Comparison of ENCODE assay signal across 21 cellular contexts in the genomic region with DNA sequence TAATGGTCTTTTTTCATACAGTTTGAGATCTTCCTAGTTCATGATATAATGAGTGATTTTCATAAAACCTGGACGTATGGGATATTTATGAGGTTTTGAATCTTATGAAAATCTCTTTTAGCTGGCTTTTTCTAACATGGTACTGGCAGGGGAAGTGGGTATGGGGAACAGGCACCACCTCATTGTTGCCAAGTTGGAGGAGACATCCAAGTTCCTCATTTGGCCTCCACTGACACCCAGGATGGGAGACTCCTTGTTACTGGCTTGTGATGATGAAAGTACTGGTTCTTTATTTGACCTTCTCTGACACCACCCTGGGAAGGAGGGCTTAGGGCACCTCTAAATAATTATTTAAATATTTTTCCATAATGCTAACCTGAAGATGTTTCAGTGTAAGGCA. TPM values are rescaled to one million over a fixed set of nuclear protein-coding genes. Genes with fewer than 3 reads are reported as not detected.
DNase-seq lines count a peak whose midpoint lies in the region; ATAC-seq, FAIRE-seq and TF ChIP-seq lines count a peak whose summit lies in the region.
"Had no signal": no experiment of that assay in that cellular context is flagged by ENCODE, and none has a peak within 500 bp of the region (broad histone marks: within the 10 kb centered on the region; RNA-seq: fewer than 3 reads in every experiment).

No MANE protein-coding gene starts in this region.

- H3K27me3 ChIP-seq in KMS-11 (ENCODE audit: insufficient read depth, low read depth), result no peaks in the 10 kb centered on the region
- H3K27me3 ChIP-seq: BLaER1 had no signal

- H4K20me1 ChIP-seq in KMS-11 (ENCODE audit: insufficient read depth), result no peaks in the 10 kb centered on the region
- H4K20me1 ChIP-seq: BLaER1 had no signal

- no peak overlapping the region for H2AFZ ChIP-seq in KMS-11 (ENCODE audit: low read depth)

- peaks cover 7% of the 10 kb centered on the region for H3K4me1 Mint-ChIP-seq in dendritic cell treated with granulocyte-macrophage colony-stimulating factor and Interleukin-4, amounts not matched to agents 40 ng/mL and 50 ng/mL, for 4 days (ENCODE audit: low read depth)

- H3K4me3 Mint-ChIP-seq in dendritic cell treated with granulocyte-macrophage colony-stimulating factor and Interleukin-4, amounts not matched to agents 40 ng/mL and 50 ng/mL, for 4 days, result no peak overlapping the region

- H3K27ac Mint-ChIP-seq in dendritic cell treated with granulocyte-macrophage colony-stimulating factor and Interleukin-4, amounts not matched to agents 40 ng/mL and 50 ng/mL, for 4 days, result peak overlapping the region; percentile 73

- H3K9me3 ChIP-seq in A549, result peaks cover 11% of the 10 kb centered on the region
- H3K9me3 ChIP-seq: BLaER1 had no signal

- H3K36me3 ChIP-seq in KMS-11 (ENCODE audit: insufficient read depth), result no peaks in the 10 kb centered on the region
- H3K36me3 ChIP-seq: BLaER1 had no signal

- TF ChIP-seq RAD21 in A549 (conservative IDR thresholded peaks at IDR 0.05 in 1 of 2, IDR thresholded peaks at IDR 0.05 in 1 of 2), result no peak

- H3K27me3 Mint-ChIP-seq in dendritic cell treated with granulocyte-macrophage colony-stimulating factor and Interleukin-4, amounts not matched to agents 40 ng/mL and 50 ng/mL, for 4 days, result peaks cover 3% of the 10 kb centered on the region

- intact Hi-C loops in dendritic cell treated with granulocyte-macrophage colony-stimulating factor and Interleukin-4, amounts not matched to agents 40 ng/mL and 50 ng/mL, for 4 days (cut with micrococcal nuclease), result loop anchor here (10.0 kb wide), 1 partner anchor 458 kb away; no protein-coding TSS in a partner anchor

- TF ChIP-seq CTCF in A549 (IDR thresholded peaks at IDR 0.05), result no peak
- no peak for TF ChIP-seq CTCF in KMS-11 (conservative IDR thresholded peaks at IDR 0.05; ENCODE audit: low read depth, low read length)

- POLR2A ChIA-PET in A549 (lab: Yijun Ruan, JAX), result no interaction called here

- H3K4me1 ChIP-seq in A549 (peaks cover 6% of the 10 kb centered on the region; the same call in 2 of the 3 replicates), KMS-11 (ENCODE audit: low read depth, poor library complexity, severe bottlenecking) (peaks cover 49% of the 10 kb centered on the region)

- DNase-seq in A549 (ENCODE audit: low read depth in 1 of 2, low spot score in 1 of 2) (no peak), NOMO-1 treated with dmso at 0.1 percent for 144 hours (lab: John Stamatoyannopoulos, UW; ENCODE audit: unreplicated experiment) (peak; percentile 25), epidermal melanocyte (ENCODE audit: insufficient read length, low spot score) (no peak), T-helper 9 cell (no peak)
- DNase-seq: GOT3, Karpas-422, MM.1S, NCI-H1417 treated with DMSO at 0.1 percent for 48 hours, NCI-H187 treated with DMSO at 0.1 percent for 48 hours, NCI-H226, NCI-H524, Right ventricle myocardium superior, SK-N-SH had no signal

- FAIRE-seq in A549 (lab: Jason Lieb, UNC), result peak; percentile 43
- FAIRE-seq: D721Med, GM12892, GM18507 had no signal

- ATAC-seq in A549 (no peak), HG03045 (IDR thresholded peaks at IDR 0.05; ENCODE audit: unreplicated experiment) (no peak)

- CTCF ChIA-PET in A549 (lab: Yijun Ruan, JAX), result no interaction called here

- H3K4me2 ChIP-seq in A549 (no peak overlapping the region), KMS-11 (peak overlapping the region; percentile 18; the same call in 1 of the 2 replicates)
- H3K4me2 ChIP-seq: BLaER1, SK-N-SH had no signal

- H3K9ac ChIP-seq in KMS-11, result no peak overlapping the region
- H3K9ac ChIP-seq: BLaER1, SK-N-SH had no signal

- H3K79me2 ChIP-seq in KMS-11 (ENCODE audit: insufficient read depth, low read depth), result peaks cover 4% of the 10 kb centered on the region

- no peak for TF ChIP-seq EP300 in A549 (IDR thresholded peaks at IDR 0.05)

- H3K36me3 Mint-ChIP-seq in dendritic cell treated with granulocyte-macrophage colony-stimulating factor and Interleukin-4, amounts not matched to agents 40 ng/mL and 50 ng/mL, for 4 days (ENCODE audit: low read depth), result peaks cover 9% of the 10 kb centered on the region

- 83% methylated on average over 1 of the region's 1 CpG for WGBS in A549 (ENCODE audit: missing lambda C conversion rate)

- no peak for TF ChIP-seq POLR2A in A549 (IDR thresholded peaks at IDR 0.05; ENCODE audit: low read length)

- H3K9me3 Mint-ChIP-seq in dendritic cell treated with granulocyte-macrophage colony-stimulating factor and Interleukin-4, amounts not matched to agents 40 ng/mL and 50 ng/mL, for 4 days, result no peaks in the 10 kb centered on the region

- no peak overlapping the region for H3K4me3 ChIP-seq in A549
- no peak overlapping the region for H3K4me3 ChIP-seq in KMS-11 (IDR thresholded peaks at IDR 0.05; ENCODE audit: insufficient read depth, low read depth, low read length)
- H3K4me3 ChIP-seq: BLaER1 had no signal

- H3K27ac ChIP-seq in A549 (no peak overlapping the region), KMS-11 (no peak overlapping the region)
- H3K27ac ChIP-seq: BLaER1, HL-60 had no signal

TF ChIP-seq in A549, 52 proteins besides CTCF, POLR2A, EP300 and RAD21:
- TF ChIP-seq NFE2L2 (conservative IDR thresholded peaks at IDR 0.05; ENCODE audit: low read length) (no peak), EHMT2 (IDR thresholded peaks at IDR 0.05; ENCODE audit: low read depth) (no peak), NPAS2 (CRISPR knock-in tag; IDR thresholded peaks at IDR 0.05; ENCODE audit: borderline replicate concordance) (no peak), FOSL2 (IDR thresholded peaks at IDR 0.05) (no peak), FOSL2 (CRISPR knock-in tag; IDR thresholded peaks at IDR 0.05) (no peak), SMC3 (IDR thresholded peaks at IDR 0.05) (no peak), CBX2 (IDR thresholded peaks at IDR 0.05; ENCODE audit: borderline replicate concordance, low read depth) (no peak), CHD2 (IDR thresholded peaks at IDR 0.05; ENCODE audit: low read length, partially characterized antibody) (no peak), ZFP36 (IDR thresholded peaks at IDR 0.05; ENCODE audit: borderline replicate concordance, partially characterized antibody) (no peak), HOXB5 (CRISPR knock-in tag; IDR thresholded peaks at IDR 0.05) (no peak), ZSCAN20 (CRISPR knock-in tag; IDR thresholded peaks at IDR 0.05) (no peak), MYC (IDR thresholded peaks at IDR 0.05; ENCODE audit: borderline replicate concordance, low read length) (no peak), NR3C1 (IDR thresholded peaks at IDR 0.05) (no peak), HOXB13 (CRISPR knock-in tag; IDR thresholded peaks at IDR 0.05; ENCODE audit: low read depth) (no peak), RFX5 (IDR thresholded peaks at IDR 0.05) (no peak), RNF2 (IDR thresholded peaks at IDR 0.05; ENCODE audit: borderline replicate concordance, low read depth) (no peak)
- TF ChIP-seq, protein P1, sequence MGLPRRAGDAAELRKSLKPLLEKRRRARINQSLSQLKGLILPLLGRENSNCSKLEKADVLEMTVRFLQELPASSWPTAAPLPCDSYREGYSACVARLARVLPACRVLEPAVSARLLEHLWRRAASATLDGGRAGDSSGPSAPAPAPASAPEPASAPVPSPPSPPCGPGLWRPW (IDR thresholded peaks at IDR 0.05), result no peak
- TF ChIP-seq, protein P2, sequence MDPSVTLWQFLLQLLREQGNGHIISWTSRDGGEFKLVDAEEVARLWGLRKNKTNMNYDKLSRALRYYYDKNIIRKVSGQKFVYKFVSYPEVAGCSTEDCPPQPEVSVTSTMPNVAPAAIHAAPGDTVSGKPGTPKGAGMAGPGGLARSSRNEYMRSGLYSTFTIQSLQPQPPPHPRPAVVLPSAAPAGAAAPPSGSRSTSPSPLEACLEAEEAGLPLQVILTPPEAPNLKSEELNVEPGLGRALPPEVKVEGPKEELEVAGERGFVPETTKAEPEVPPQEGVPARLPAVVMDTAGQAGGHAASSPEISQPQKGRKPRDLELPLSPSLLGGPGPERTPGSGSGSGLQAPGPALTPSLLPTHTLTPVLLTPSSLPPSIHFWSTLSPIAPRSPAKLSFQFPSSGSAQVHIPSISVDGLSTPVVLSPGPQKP (IDR thresholded peaks at IDR 0.05; ENCODE audit: low read depth, low read length), result no peak
- TF ChIP-seq, protein P3, sequence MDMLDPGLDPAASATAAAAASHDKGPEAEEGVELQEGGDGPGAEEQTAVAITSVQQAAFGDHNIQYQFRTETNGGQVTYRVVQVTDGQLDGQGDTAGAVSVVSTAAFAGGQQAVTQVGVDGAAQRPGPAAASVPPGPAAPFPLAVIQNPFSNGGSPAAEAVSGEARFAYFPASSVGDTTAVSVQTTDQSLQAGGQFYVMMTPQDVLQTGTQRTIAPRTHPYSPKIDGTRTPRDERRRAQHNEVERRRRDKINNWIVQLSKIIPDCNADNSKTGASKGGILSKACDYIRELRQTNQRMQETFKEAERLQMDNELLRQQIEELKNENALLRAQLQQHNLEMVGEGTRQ (IDR thresholded peaks at IDR 0.05), result no peak

RNA-seq across cellular contexts. Expression of a gene that starts 4.0 kb away (rescaled TPM):
- 286 and 350 TPM in 2 replicates for polyA plus RNA-seq in A549 (2011; rRNA removed)
- 53.6 and 55.5 TPM in 2 replicates for polyA plus RNA-seq in A549 (2012; cell fraction: cytosol; rRNA removed)
- 26.6 and 39.4 TPM in 2 replicates for polyA plus RNA-seq in A549 (2012; cell fraction: nucleus; rRNA removed)
- 199 to 253 TPM (median 231 TPM) in 3 replicates for polyA plus RNA-seq in A549 (2017; fragmentation: RNase III; extraction: RNeasy Plus Mini Kit Qiagen cat#74134 plus additional on column Dnase treatment)
- polyA minus RNA-seq in A549 (2011; rRNA and poly(A)+ RNA removed), result 355 and 454 TPM in 2 replicates
